ENCODE assay signal across 15 cellular contexts in the genomic region with DNA sequence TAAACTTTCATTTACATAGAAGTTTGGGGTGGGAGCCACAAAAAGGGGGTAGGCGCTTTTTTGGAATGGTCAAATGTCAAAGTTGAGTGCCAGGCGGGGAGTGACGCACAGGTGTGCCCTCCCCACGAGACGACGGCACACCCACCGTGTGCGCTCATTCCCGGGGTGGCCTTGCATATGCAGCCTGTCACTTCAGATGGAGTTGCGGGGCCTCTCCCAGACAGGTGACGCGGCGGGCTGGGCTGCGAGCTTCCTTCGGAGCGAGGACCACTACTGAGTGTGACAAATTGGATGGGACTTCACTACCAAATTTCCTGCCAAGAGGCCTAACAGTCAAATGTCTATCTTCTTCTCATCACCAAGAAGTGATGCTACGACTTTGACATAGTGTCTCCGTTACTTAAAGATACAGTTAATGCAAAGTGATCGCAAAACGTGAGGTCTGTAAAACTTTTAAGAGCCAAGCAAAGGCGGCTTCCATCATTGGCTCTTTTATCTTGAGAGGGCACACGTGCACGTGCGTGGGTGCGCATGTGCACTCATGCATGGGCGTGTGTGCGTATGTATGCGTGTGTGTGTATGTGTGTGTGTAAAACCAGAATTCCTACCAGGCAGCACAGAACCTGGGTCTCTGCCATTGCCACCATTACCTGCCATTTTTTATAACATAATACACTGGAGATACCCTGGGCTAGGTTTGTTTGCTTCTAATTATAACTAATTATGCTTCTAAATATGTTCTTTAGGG. TPM values are rescaled to one million over a fixed set of nuclear protein-coding genes. Genes with fewer than 3 reads are reported as not detected.
DNase-seq lines count a peak whose midpoint lies in the region; ATAC-seq, FAIRE-seq and TF ChIP-seq lines count a peak whose summit lies in the region.
"Had no signal": no experiment of that assay in that cellular context is flagged by ENCODE, and none has a peak within 500 bp of the region (broad histone marks: within the 10 kb centered on the region; RNA-seq: fewer than 3 reads in every experiment).

No MANE protein-coding gene starts in this region.

- H3K9me3 ChIP-seq in HepG2 (ENCODE audit: low read length) (no peaks in the 10 kb centered on the region), right lobe of liver (no peaks in the 10 kb centered on the region), HEK293 (ENCODE audit: control insufficient read depth, insufficient read depth, low read depth, low read length) (no peaks in the 10 kb centered on the region), osteoblast (ENCODE audit: low read depth, low read length) (no peaks in the 10 kb centered on the region), mammary epithelial cell (replicated peaks; ENCODE audit: insufficient read depth, low read length) (no peaks in the 10 kb centered on the region)
- H3K9me3 ChIP-seq: BLaER1 had no signal

- H3K27me3 ChIP-seq in HepG2 (ENCODE audit: control insufficient read depth in 1 of 2, insufficient read depth in 2 of 2, low read length in 2 of 2) (0 out of 5 replicates have a peak, but pooled peaks cover 0 to 2% of the 10 kb centered on the region in 2 experiments), right lobe of liver (no peaks in the 10 kb centered on the region), osteoblast (ENCODE audit: insufficient read depth, low read length) (no peaks in the 10 kb centered on the region), mammary epithelial cell (ENCODE audit: insufficient read depth, low read length) (no peaks in the 10 kb centered on the region)
- H3K27me3 ChIP-seq: BLaER1 had no signal

- POLR2A ChIA-PET in HepG2 (lab: Yijun Ruan, JAX) (no interaction called here), HEK293 (lab: Yijun Ruan, JAX) (no interaction called here)

- DNase-seq in HepG2 (ENCODE audit: low spot score) = no peak
- DNase-seq in right lobe of liver = no peak
- DNase-seq in osteoblast (ENCODE audit: insufficient read length, low spot score, missing footprints) = peak; percentile 82
- DNase-seq in mammary epithelial cell = no peak
- DNase-seq in NOMO-1 treated with dmso at 0.1 percent for 144 hours (lab: John Stamatoyannopoulos, UW; ENCODE audit: unreplicated experiment) = no peak
- DNase-seq in NCI-H1105 treated with DMSO at 0.1 percent for 48 hours (lab: John Stamatoyannopoulos, UW) = no peak
- DNase-seq: Calu3; CD4-positive, alpha-beta T cell; DMS 273 treated with DMSO at 0.1 percent for 48 hours had no signal

- H3K4me3 ChIP-seq in HepG2 (replicated peaks in 1 of 3; ENCODE audit: insufficient read depth in 1 of 3, low read depth in 2 of 3, low read length in 3 of 3) = no peak overlapping the region
- H3K4me3 ChIP-seq in right lobe of liver = no peak overlapping the region
- no peak overlapping the region for H3K4me3 ChIP-seq in HEK293 (ENCODE audit: low read depth, low read length)
- H3K4me3 ChIP-seq in osteoblast (ENCODE audit: insufficient read depth, low read length) = no peak overlapping the region
- no peak overlapping the region for H3K4me3 ChIP-seq in mammary epithelial cell (replicated peaks in 1 of 3; ENCODE audit: insufficient read depth in 1 of 3, low read depth in 2 of 3, low read length in 3 of 3)
- H3K4me3 ChIP-seq: BLaER1 had no signal

- H4K20me1 ChIP-seq in HepG2 (ENCODE audit: insufficient read depth, low read length) (no peaks in the 10 kb centered on the region), osteoblast (ENCODE audit: insufficient read depth, low read length) (peaks cover 24% of the 10 kb centered on the region), mammary epithelial cell (ENCODE audit: insufficient read depth, low read length) (no peaks in the 10 kb centered on the region)

- CTCF ChIA-PET in HepG2 (lab: Yijun Ruan, JAX; ENCODE audit: low intra/inter-chr PET ratio, low total read pairs) (no interaction called here), HEK293 (lab: Yijun Ruan, JAX) (no interaction called here), mammary epithelial cell (lab: Charles Lee; ENCODE audit: low non-redundant PET) (no interaction called here)

- no peaks in the 10 kb centered on the region for H3K79me2 ChIP-seq in HepG2 (ENCODE audit: insufficient read depth, low read length)
- H3K79me2 ChIP-seq in osteoblast (ENCODE audit: insufficient read depth, low read length) = peaks cover 87% of the 10 kb centered on the region
- peaks cover 71% of the 10 kb centered on the region for H3K79me2 ChIP-seq in mammary epithelial cell (ENCODE audit: insufficient read depth, low read length)

- intact Hi-C loops in HepG2 (cut with micrococcal nuclease; ENCODE audit: unreplicated experiment) (no loop called here), right lobe of liver (cut with DNase I) (no loop called here), mammary epithelial cell (cut with micrococcal nuclease) (no loop called here)

- ATAC-seq in HepG2 (no peak), right lobe of liver (no peak)
- ATAC-seq: HCT116 had no signal

- TF ChIP-seq POLR2A in HepG2 (IDR thresholded peaks at IDR 0.05; ENCODE audit: insufficient read depth in 1 of 2, low read depth in 2 of 2, low read length in 2 of 2) = no peak
- no peak for TF ChIP-seq POLR2A in right lobe of liver (IDR thresholded peaks at IDR 0.05)

- FAIRE-seq in HepG2 (lab: Jason Lieb, UNC) = no peak
- FAIRE-seq: A204.1 had no signal

- H3K27ac ChIP-seq in HepG2 (ENCODE audit: extremely low read length, insufficient read depth, low read length) (no peak overlapping the region), right lobe of liver (no peak overlapping the region), HEK293 (ENCODE audit: extremely low read depth, low read depth, low read length) (no peak overlapping the region), osteoblast (ENCODE audit: low read depth, low read length) (no peak overlapping the region), mammary epithelial cell (ENCODE audit: insufficient read depth, low read depth, low read length) (no peak overlapping the region)
- H3K27ac ChIP-seq: BLaER1 had no signal

- TF ChIP-seq RAD21 in HepG2 (CRISPR knock-in tag; IDR thresholded peaks at IDR 0.05) = no peak

- in situ Hi-C loops in HepG2 (cut with HindIII; ENCODE audit: extremely low pct_ligation_motif_present, low pct_unique_long_range_greater_than_20kb) (no loop called here), mammary epithelial cell (cut with MboI; ENCODE audit: low sequenced_read_pairs in 2 of 2) (no loop called here)

- H3K9ac ChIP-seq in HepG2 (ENCODE audit: insufficient read depth, low read depth, low read length) (no peak overlapping the region), mammary epithelial cell (ENCODE audit: insufficient read depth, low read length) (no peak overlapping the region)
- H3K9ac ChIP-seq: BLaER1 had no signal

- TF ChIP-seq EP300 in HepG2 (IDR thresholded peaks at IDR 0.05; ENCODE audit: low read depth in 2 of 2, low read length in 2 of 2) (no peak), HepG2 (CRISPR knock-in tag; IDR thresholded peaks at IDR 0.05; ENCODE audit: borderline replicate concordance) (no peak)

- no peak for TF ChIP-seq CTCF in HepG2 (CRISPR knock-in tag; IDR thresholded peaks at IDR 0.05)
- no peak for TF ChIP-seq CTCF in right lobe of liver (IDR thresholded peaks at IDR 0.05)
- no peak for TF ChIP-seq CTCF in HEK293 (tag by site-specific recombination; IDR thresholded peaks at IDR 0.05)
- TF ChIP-seq CTCF in osteoblast (IDR thresholded peaks at IDR 0.05; ENCODE audit: extremely low read depth, low read depth, low read length) = no peak
- TF ChIP-seq CTCF in mammary epithelial cell (conservative IDR thresholded peaks at IDR 0.05 in 1 of 2, IDR thresholded peaks at IDR 0.05 in 1 of 2; ENCODE audit: extremely low read depth in 1 of 2, insufficient read depth in 1 of 2, low read depth in 1 of 2, low read length in 2 of 2) = no peak

- H3K4me1 ChIP-seq in HepG2 (ENCODE audit: insufficient read depth, low read length) (no peaks in the 10 kb centered on the region), right lobe of liver (no peaks in the 10 kb centered on the region), HEK293 (ENCODE audit: control insufficient read depth, insufficient read depth, low read length) (peaks cover 11% of the 10 kb centered on the region), osteoblast (ENCODE audit: insufficient read depth, low read length) (no peaks in the 10 kb centered on the region), mammary epithelial cell (ENCODE audit: insufficient read depth, low read length) (no peaks in the 10 kb centered on the region)
- H3K4me1 ChIP-seq: BLaER1 had no signal

- no peak overlapping the region for H3K4me2 ChIP-seq in HepG2 (ENCODE audit: low read depth, low read length)
- H3K4me2 ChIP-seq in osteoblast (ENCODE audit: insufficient read depth, low read length) = no peak overlapping the region
- no peak overlapping the region for H3K4me2 ChIP-seq in mammary epithelial cell (ENCODE audit: insufficient read depth, low read depth, low read length)
- H3K4me2 ChIP-seq: BLaER1 had no signal

- dilution Hi-C loops in mammary epithelial cell (cut with HindIII; ENCODE audit: low sequenced_read_pairs) = no loop called here

- 41% methylated on average over 26 of the region's 28 CpGs for WGBS in HepG2 (ENCODE audit: low lambda C conversion rate)
- WGBS in right lobe of liver (ENCODE audit: insufficient coverage, low coverage, low lambda C conversion rate, missing lambda C conversion rate) = 71% methylated on average over 8 of the region's 28 CpGs
- WGBS in mammary epithelial cell (ENCODE audit: low coverage, missing lambda C conversion rate) = 96% methylated on average over 28 of the region's 28 CpGs

- H3K36me3 ChIP-seq in HepG2 (replicated peaks in 1 of 2; ENCODE audit: control insufficient read depth in 1 of 2, insufficient read depth in 2 of 2, low read length in 2 of 2) = no peaks in the 10 kb centered on the region
- no peaks in the 10 kb centered on the region for H3K36me3 ChIP-seq in right lobe of liver
- no peaks in the 10 kb centered on the region for H3K36me3 ChIP-seq in HEK293 (ENCODE audit: control insufficient read depth in 2 of 2, insufficient read depth in 1 of 2, low read length in 2 of 2)
- H3K36me3 ChIP-seq in osteoblast (ENCODE audit: insufficient read depth, low read length) = no peaks in the 10 kb centered on the region
- no peaks in the 10 kb centered on the region for H3K36me3 ChIP-seq in mammary epithelial cell (ENCODE audit: insufficient read depth, low read length)
- H3K36me3 ChIP-seq: BLaER1 had no signal

- BruUV-seq in HepG2 (replicated peaks; lab: Mats Ljungman, UMichigan) = no TSS peak
- BruUV-seq in mammary epithelial cell (replicated peaks; lab: Mats Ljungman, UMichigan) = no TSS peak

- H2AFZ ChIP-seq in HepG2 (ENCODE audit: low read length) = no peak overlapping the region
- H2AFZ ChIP-seq in osteoblast (ENCODE audit: low read length) = no peak overlapping the region
- no peak overlapping the region for H2AFZ ChIP-seq in mammary epithelial cell (ENCODE audit: low read depth, low read length)

RNA-seq across cellular contexts. Expression of gene TSHZ3, which starts 43.1 kb away (rescaled TPM):
- total RNA-seq in HepG2 (2016; rRNA removed; fragmentation: Illumina TruSeq; extraction: Trizol) (not detected in 2 replicates), right lobe of liver (1 to 10 TPM; 1.2 to 1.6 (median 1.3) TPM), osteoblast (7.6 and 9.4 TPM in 2 replicates), mammary epithelial cell (10 to 100 TPM; 10.3 to 11.3 TPM)
- total RNA-seq in HepG2 (2016; cell fraction: cytosol; rRNA removed; fragmentation: Illumina TruSeq; extraction: Trizol; ENCODE audit: low read depth) = not detected in 2 replicates
- not detected in 2 replicates for total RNA-seq in HepG2 (2016; cell fraction: insoluble cytoplasmic fraction; rRNA removed; fragmentation: Illumina TruSeq; extraction: Trizol)
- not detected in 2 replicates for total RNA-seq in HepG2 (2016; cell fraction: membrane; rRNA removed; fragmentation: Illumina TruSeq; extraction: Trizol)
- total RNA-seq in HepG2 (2016; cell fraction: nucleus; rRNA removed; fragmentation: Illumina TruSeq; extraction: Trizol) = not detected in 2 replicates
- polyA plus RNA-seq in HepG2 (2011; rRNA removed) (0.01 TPM in 1 of 2 replicates, not detected in the other), mammary epithelial cell (4.1 TPM)
- not detected in 2 replicates for polyA plus RNA-seq in HepG2 (2011; cell fraction: cytosol; rRNA removed)
- polyA plus RNA-seq in HepG2 (2011; cell fraction: nucleus; rRNA removed) = not detected in 2 replicates
- polyA plus RNA-seq in HepG2 (2012) = not detected in 2 replicates
- not detected in 2 replicates for polyA plus RNA-seq in HepG2 (2016; cell fraction: cytosol; fragmentation: Illumina TruSeq; extraction: Trizol; ENCODE audit: low read depth)
- polyA plus RNA-seq in HepG2 (2016; cell fraction: insoluble cytoplasmic fraction; fragmentation: Illumina TruSeq; extraction: Trizol; ENCODE audit: low read depth) = not detected in 2 replicates
- not detected in 2 replicates for polyA plus RNA-seq in HepG2 (2016; cell fraction: membrane; fragmentation: Illumina TruSeq; extraction: Trizol; ENCODE audit: low read depth)
- polyA plus RNA-seq in HepG2 (2016; cell fraction: nucleus; fragmentation: Illumina TruSeq; extraction: Trizol; ENCODE audit: insufficient read depth, low read depth) = not detected in 2 replicates
- polyA minus RNA-seq in HepG2 (2011; rRNA and poly(A)+ RNA removed; ENCODE audit: low replicate concordance) = not detected in 2 replicates
- polyA minus RNA-seq in HepG2 (2011; cell fraction: cytosol; rRNA and poly(A)+ RNA removed) = not detected in 2 replicates
- not detected in 2 replicates for polyA minus RNA-seq in HepG2 (2011; cell fraction: nucleus; rRNA and poly(A)+ RNA removed)
- polyA minus RNA-seq in mammary epithelial cell = 9.8 TPM
- total RNA-seq: Calu3, HT-29 had no signal
- polyA plus RNA-seq: IgD-negative memory B cell had no signal
